Comparison of ENCODE assay signal across 1 cellular context in the genomic region with DNA sequence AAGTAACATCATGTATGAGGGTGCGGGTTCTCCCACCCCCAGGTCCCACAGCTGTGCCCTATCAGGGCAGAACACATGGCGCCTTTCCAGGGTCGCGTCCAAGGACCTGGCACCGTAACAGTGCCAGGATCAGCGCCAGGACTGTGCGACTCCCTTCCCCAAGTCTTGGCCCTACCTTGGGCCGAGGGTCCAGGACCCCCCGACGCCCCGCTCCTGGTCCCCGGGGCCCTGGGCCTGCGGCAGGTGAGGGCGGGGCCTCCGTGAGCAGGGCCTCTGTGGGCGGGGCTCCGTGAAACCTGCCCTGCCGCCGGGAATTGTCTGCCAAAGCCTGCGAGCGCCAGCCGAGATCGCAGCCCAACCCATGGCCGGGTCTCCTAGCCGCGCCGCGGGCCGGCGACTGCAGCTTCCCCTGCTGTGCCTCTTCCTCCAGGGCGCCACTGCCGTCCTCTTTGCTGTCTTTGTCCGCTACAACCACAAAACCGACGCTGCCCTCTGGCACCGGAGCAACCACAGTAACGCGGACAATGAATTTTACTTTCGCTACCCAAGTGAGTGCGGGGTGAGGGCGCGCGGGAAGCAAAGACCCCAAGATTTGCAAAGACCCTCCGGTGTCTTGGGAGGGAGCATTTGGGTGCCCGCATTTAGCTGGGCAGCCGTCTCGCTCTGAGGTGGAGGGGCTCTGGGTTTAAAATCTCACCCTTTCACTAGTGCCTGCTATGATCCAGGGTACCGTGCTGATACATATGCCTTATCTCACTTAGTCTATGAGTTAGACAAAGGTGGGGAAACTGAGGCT.
TF ChIP-seq lines count a peak whose summit lies in the region.

A gene with protein sequence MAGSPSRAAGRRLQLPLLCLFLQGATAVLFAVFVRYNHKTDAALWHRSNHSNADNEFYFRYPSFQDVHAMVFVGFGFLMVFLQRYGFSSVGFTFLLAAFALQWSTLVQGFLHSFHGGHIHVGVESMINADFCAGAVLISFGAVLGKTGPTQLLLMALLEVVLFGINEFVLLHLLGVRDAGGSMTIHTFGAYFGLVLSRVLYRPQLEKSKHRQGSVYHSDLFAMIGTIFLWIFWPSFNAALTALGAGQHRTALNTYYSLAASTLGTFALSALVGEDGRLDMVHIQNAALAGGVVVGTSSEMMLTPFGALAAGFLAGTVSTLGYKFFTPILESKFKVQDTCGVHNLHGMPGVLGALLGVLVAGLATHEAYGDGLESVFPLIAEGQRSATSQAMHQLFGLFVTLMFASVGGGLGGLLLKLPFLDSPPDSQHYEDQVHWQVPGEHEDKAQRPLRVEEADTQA (plus strand): TSS at position 323 of the 796 bp plus-strand sequence. CDS start 39 bp downstream, at position 362.

TF ChIP-seq in HepG2, 621 proteins besides CTCF, POLR2A, EP300 and RAD21 (continued from another document and continues in another):
- TF ChIP-seq, protein P1, sequence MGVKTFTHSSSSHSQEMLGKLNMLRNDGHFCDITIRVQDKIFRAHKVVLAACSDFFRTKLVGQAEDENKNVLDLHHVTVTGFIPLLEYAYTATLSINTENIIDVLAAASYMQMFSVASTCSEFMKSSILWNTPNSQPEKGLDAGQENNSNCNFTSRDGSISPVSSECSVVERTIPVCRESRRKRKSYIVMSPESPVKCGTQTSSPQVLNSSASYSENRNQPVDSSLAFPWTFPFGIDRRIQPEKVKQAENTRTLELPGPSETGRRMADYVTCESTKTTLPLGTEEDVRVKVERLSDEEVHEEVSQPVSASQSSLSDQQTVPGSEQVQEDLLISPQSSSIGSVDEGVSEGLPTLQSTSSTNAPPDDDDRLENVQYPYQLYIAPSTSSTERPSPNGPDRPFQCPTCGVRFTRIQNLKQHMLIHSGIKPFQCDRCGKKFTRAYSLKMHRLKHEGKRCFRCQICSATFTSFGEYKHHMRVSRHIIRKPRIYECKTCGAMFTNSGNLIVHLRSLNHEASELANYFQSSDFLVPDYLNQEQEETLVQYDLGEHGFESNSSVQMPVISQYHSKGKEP (CRISPR knock-in tag; IDR thresholded peaks at IDR 0.05) = peak; percentile 44; the same call in 1 of the 2 replicates
- TF ChIP-seq RFX3 (CRISPR knock-in tag; IDR thresholded peaks at IDR 0.05) = no peak
- TF ChIP-seq JUN (CRISPR knock-in tag; IDR thresholded peaks at IDR 0.05) = peak; percentile 24; the same call in 1 of the 2 replicates
- TF ChIP-seq ZNF350 (CRISPR knock-in tag; IDR thresholded peaks at IDR 0.05; ENCODE audit: borderline replicate concordance, low read depth) = peak; percentile 78; the same call in 1 of the 2 replicates
- TF ChIP-seq, protein P2, sequence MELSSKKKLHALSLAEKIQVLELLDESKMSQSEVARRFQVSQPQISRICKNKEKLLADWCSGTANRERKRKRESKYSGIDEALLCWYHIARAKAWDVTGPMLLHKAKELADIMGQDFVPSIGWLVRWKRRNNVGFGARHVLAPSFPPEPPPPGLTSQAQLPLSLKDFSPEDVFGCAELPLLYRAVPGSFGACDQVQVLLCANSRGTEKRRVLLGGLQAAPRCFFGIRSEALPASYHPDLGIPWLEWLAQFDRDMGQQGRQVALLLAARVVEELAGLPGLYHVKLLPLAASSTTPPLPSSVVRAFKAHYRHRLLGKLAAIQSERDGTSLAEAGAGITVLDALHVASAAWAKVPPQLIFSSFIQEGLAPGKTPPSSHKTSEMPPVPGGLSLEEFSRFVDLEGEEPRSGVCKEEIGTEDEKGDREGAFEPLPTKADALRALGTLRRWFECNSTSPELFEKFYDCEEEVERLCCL (CRISPR knock-in tag; IDR thresholded peaks at IDR 0.05; ENCODE audit: borderline replicate concordance) = peak; percentile 44; the same call in 1 of the 2 replicates
- 0 out of 2 replicates have a peak, but pooled peaks have one; percentile 9 for TF ChIP-seq ZMYM4 (CRISPR knock-in tag; IDR thresholded peaks at IDR 0.05)
- TF ChIP-seq ZSCAN29 (CRISPR knock-in tag; conservative IDR thresholded peaks at IDR 0.05) = peak; percentile 9; the same call in 1 of the 2 replicates
- peak; percentile 68 for TF ChIP-seq ZNF264 (CRISPR knock-in tag; IDR thresholded peaks at IDR 0.05)
- TF ChIP-seq, protein P3, sequence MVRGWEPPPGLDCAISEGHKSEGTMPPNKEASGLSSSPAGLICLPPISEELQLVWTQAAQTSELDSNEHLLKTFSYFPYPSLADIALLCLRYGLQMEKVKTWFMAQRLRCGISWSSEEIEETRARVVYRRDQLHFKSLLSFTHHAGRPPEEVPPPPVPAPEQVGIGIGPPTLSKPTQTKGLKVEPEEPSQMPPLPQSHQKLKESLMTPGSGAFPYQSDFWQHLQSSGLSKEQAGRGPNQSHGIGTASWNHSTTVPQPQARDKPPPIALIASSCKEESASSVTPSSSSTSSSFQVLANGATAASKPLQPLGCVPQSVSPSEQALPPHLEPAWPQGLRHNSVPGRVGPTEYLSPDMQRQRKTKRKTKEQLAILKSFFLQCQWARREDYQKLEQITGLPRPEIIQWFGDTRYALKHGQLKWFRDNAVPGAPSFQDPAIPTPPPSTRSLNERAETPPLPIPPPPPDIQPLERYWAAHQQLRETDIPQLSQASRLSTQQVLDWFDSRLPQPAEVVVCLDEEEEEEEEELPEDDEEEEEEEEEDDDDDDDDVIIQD (CRISPR knock-in tag; IDR thresholded peaks at IDR 0.05; ENCODE audit: low read depth) = peak; percentile 35; the same call in 1 of the 2 replicates
- no peak for TF ChIP-seq SOX6 (IDR thresholded peaks at IDR 0.05)
- peak; percentile 23; the same call in 1 of the 2 replicates for TF ChIP-seq SOX6 (CRISPR knock-in tag; IDR thresholded peaks at IDR 0.05)
- TF ChIP-seq HMG20A (CRISPR knock-in tag; IDR thresholded peaks at IDR 0.05; ENCODE audit: borderline replicate concordance) = 0 out of 2 replicates have a peak, but pooled peaks have one; percentile 36
- TF ChIP-seq, protein P4, sequence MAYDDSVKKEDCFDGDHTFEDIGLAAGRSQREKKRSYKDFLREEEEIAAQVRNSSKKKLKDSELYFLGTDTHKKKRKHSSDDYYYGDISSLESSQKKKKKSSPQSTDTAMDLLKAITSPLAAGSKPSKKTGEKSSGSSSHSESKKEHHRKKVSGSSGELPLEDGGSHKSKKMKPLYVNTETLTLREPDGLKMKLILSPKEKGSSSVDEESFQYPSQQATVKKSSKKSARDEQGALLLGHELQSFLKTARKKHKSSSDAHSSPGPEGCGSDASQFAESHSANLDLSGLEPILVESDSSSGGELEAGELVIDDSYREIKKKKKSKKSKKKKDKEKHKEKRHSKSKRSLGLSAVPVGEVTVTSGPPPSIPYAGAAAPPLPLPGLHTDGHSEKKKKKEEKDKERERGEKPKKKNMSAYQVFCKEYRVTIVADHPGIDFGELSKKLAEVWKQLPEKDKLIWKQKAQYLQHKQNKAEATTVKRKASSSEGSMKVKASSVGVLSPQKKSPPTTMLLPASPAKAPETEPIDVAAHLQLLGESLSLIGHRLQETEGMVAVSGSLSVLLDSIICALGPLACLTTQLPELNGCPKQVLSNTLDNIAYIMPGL (CRISPR knock-in tag; IDR thresholded peaks at IDR 0.05; ENCODE audit: borderline replicate concordance in 1 of 2, low read depth in 1 of 2) = peak; percentile 52 to 64; a peak in 2 of 4 replicates
- TF ChIP-seq MYNN (CRISPR knock-in tag; IDR thresholded peaks at IDR 0.05; ENCODE audit: low read depth) = 0 out of 2 replicates have a peak, but pooled peaks have one; percentile 82
- peak; percentile 45; the same call in 1 of the 2 replicates for TF ChIP-seq ZSCAN31 (CRISPR knock-in tag; IDR thresholded peaks at IDR 0.05; ENCODE audit: low read depth)
- TF ChIP-seq GATA4 (IDR thresholded peaks at IDR 0.05; ENCODE audit: borderline replicate concordance, low read depth) = 0 out of 2 replicates have a peak, but pooled peaks have one; percentile 25
- peak; percentile 61 for TF ChIP-seq ZMYM3 (CRISPR knock-in tag; IDR thresholded peaks at IDR 0.05)
- no peak; the same call in 1 of the 2 replicates for TF ChIP-seq MXD4 (CRISPR knock-in tag; IDR thresholded peaks at IDR 0.05)
- TF ChIP-seq, protein P5, sequence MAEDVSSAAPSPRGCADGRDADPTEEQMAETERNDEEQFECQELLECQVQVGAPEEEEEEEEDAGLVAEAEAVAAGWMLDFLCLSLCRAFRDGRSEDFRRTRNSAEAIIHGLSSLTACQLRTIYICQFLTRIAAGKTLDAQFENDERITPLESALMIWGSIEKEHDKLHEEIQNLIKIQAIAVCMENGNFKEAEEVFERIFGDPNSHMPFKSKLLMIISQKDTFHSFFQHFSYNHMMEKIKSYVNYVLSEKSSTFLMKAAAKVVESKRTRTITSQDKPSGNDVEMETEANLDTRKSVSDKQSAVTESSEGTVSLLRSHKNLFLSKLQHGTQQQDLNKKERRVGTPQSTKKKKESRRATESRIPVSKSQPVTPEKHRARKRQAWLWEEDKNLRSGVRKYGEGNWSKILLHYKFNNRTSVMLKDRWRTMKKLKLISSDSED (CRISPR knock-in tag; IDR thresholded peaks at IDR 0.05) = no peak
- TF ChIP-seq THAP11 (CRISPR knock-in tag; IDR thresholded peaks at IDR 0.05) = peak; percentile 33; the same call in 1 of the 2 replicates
- TF ChIP-seq ZNF547 (CRISPR knock-in tag; IDR thresholded peaks at IDR 0.05) = 0 out of 2 replicates have a peak, but pooled peaks have one; percentile 47
- TF ChIP-seq TEAD3 (CRISPR knock-in tag; optimal IDR thresholded peaks at IDR 0.05; ENCODE audit: borderline replicate concordance) = peak; percentile 25
- TF ChIP-seq, protein P6, sequence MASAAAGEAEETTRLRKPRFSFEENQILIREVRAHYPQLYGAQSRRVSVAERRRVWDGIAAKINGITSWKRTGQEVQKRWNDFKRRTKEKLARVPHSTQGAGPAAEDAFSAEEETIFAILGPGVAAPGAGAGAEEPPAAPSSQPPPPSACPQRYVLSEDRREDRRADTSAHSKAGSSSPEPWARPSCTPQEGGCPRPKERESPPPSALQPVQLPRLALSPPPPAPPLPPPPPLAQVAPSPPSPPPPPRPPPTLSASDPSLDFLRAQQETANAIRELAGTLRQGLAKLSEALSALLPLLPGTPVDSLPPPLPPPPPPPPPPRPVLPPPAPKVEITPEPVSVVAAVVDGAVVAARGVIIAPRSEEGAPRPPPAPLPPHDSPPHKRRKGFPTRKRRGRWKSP (CRISPR knock-in tag; IDR thresholded peaks at IDR 0.05) = peak; percentile 45; the same call in 1 of the 2 replicates
- no peak for TF ChIP-seq IRX3 (CRISPR knock-in tag; IDR thresholded peaks at IDR 0.05; ENCODE audit: borderline replicate concordance, low read depth)
- TF ChIP-seq GABPB1 (CRISPR knock-in tag; IDR thresholded peaks at IDR 0.05) = peak; percentile 75; the same call in 1 of the 2 replicates
- no peak for TF ChIP-seq EHMT2 (IDR thresholded peaks at IDR 0.05; ENCODE audit: borderline replicate concordance, low read depth, low read length)
- TF ChIP-seq, protein P7, sequence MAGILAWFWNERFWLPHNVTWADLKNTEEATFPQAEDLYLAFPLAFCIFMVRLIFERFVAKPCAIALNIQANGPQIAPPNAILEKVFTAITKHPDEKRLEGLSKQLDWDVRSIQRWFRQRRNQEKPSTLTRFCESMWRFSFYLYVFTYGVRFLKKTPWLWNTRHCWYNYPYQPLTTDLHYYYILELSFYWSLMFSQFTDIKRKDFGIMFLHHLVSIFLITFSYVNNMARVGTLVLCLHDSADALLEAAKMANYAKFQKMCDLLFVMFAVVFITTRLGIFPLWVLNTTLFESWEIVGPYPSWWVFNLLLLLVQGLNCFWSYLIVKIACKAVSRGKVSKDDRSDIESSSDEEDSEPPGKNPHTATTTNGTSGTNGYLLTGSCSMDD (CRISPR knock-in tag; IDR thresholded peaks at IDR 0.05) = no peak
- TF ChIP-seq, protein P8, sequence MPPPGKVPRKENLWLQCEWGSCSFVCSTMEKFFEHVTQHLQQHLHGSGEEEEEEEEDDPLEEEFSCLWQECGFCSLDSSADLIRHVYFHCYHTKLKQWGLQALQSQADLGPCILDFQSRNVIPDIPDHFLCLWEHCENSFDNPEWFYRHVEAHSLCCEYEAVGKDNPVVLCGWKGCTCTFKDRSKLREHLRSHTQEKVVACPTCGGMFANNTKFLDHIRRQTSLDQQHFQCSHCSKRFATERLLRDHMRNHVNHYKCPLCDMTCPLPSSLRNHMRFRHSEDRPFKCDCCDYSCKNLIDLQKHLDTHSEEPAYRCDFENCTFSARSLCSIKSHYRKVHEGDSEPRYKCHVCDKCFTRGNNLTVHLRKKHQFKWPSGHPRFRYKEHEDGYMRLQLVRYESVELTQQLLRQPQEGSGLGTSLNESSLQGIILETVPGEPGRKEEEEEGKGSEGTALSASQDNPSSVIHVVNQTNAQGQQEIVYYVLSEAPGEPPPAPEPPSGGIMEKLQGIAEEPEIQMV (CRISPR knock-in tag; IDR thresholded peaks at IDR 0.05; ENCODE audit: low read depth) = peak; percentile 34; the same call in 1 of the 2 replicates
- TF ChIP-seq ZNF251 (CRISPR knock-in tag; IDR thresholded peaks at IDR 0.05) = no peak
- 0 out of 2 replicates have a peak, but pooled peaks have one; percentile 24 for TF ChIP-seq FOXA3 (CRISPR knock-in tag; IDR thresholded peaks at IDR 0.05)
- TF ChIP-seq, protein P9, sequence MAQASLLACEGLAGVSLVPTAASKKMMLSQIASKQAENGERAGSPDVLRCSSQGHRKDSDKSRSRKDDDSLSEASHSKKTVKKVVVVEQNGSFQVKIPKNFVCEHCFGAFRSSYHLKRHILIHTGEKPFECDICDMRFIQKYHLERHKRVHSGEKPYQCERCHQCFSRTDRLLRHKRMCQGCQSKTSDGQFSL (CRISPR knock-in tag; IDR thresholded peaks at IDR 0.05) = no peak
- TF ChIP-seq GTF2F1 (IDR thresholded peaks at IDR 0.05; ENCODE audit: low read length) = no peak
- TF ChIP-seq, protein P10, sequence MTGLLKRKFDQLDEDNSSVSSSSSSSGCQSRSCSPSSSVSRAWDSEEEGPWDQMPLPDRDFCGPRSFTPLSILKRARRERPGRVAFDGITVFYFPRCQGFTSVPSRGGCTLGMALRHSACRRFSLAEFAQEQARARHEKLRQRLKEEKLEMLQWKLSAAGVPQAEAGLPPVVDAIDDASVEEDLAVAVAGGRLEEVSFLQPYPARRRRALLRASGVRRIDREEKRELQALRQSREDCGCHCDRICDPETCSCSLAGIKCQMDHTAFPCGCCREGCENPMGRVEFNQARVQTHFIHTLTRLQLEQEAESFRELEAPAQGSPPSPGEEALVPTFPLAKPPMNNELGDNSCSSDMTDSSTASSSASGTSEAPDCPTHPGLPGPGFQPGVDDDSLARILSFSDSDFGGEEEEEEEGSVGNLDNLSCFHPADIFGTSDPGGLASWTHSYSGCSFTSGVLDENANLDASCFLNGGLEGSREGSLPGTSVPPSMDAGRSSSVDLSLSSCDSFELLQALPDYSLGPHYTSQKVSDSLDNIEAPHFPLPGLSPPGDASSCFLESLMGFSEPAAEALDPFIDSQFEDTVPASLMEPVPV (CRISPR knock-in tag; IDR thresholded peaks at IDR 0.05) = peak; percentile 89
- TF ChIP-seq, protein P11, sequence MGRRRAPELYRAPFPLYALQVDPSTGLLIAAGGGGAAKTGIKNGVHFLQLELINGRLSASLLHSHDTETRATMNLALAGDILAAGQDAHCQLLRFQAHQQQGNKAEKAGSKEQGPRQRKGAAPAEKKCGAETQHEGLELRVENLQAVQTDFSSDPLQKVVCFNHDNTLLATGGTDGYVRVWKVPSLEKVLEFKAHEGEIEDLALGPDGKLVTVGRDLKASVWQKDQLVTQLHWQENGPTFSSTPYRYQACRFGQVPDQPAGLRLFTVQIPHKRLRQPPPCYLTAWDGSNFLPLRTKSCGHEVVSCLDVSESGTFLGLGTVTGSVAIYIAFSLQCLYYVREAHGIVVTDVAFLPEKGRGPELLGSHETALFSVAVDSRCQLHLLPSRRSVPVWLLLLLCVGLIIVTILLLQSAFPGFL (CRISPR knock-in tag; IDR thresholded peaks at IDR 0.05) = 0 out of 2 replicates have a peak, but pooled peaks have one; percentile 66
